13 cellular contexts compared by ENCODE assay signal in genomic region chr4:138911903-138912713, GRCh38.
DNase-seq lines count a peak whose midpoint lies in the region; ATAC-seq and TF ChIP-seq lines count a peak whose summit lies in the region.
"Had no signal": no experiment of that assay in that cellular context is flagged by ENCODE, and none has a peak within 500 bp of the region (broad histone marks: within the 10 kb centered on the region; RNA-seq: fewer than 3 reads in every experiment).

No MANE protein-coding gene starts in this region.

- peaks cover 39% of the 10 kb centered on the region for H3K4me1 Mint-ChIP-seq in neural progenitor cell
- H3K4me1 Mint-ChIP-seq in CD4-positive, alpha-beta T cell (ENCODE audit: low read depth) = no peaks in the 10 kb centered on the region
- H3K4me1 Mint-ChIP-seq: activated T-helper 17 cell treated with anti-CD3 and anti-CD28 coated beads, Interleukin-2, amount 50 U/mL, for 72 hours; natural killer cell had no signal

- TF ChIP-seq CTCF in mammary epithelial cell (conservative IDR thresholded peaks at IDR 0.05 in 1 of 2, IDR thresholded peaks at IDR 0.05 in 1 of 2; ENCODE audit: extremely low read depth in 1 of 2, insufficient read depth in 1 of 2, low read depth in 1 of 2, low read length in 2 of 2) (no peak), neural progenitor cell (IDR thresholded peaks at IDR 0.05) (no peak)
- TF ChIP-seq CTCF in CD4-positive, alpha-beta T cell (IDR thresholded peaks at IDR 0.05) = no peak

- H3K4me3 ChIP-seq in mammary epithelial cell (replicated peaks in 1 of 3; ENCODE audit: insufficient read depth in 1 of 3, low read depth in 2 of 3, low read length in 3 of 3) (no peak overlapping the region), neural progenitor cell (no peak overlapping the region)

- DNase-seq in DMS53 treated with DMSO at 0.1 percent for 48 hours (lab: John Stamatoyannopoulos, UW; ENCODE audit: unreplicated experiment) (peak; percentile 81), NCI-H2107 treated with DMSO at 0.1 percent for 48 hours (lab: John Stamatoyannopoulos, UW; ENCODE audit: unreplicated experiment) (peak; percentile 68), mammary epithelial cell (peak; percentile 14), neural progenitor cell (ENCODE audit: low spot score) (no peak), GM19238 (ENCODE audit: insufficient read length, low spot score) (no peak)
- no peak for DNase-seq in CD4-positive, alpha-beta T cell
- DNase-seq: natural killer cell; stimulated activated CD4-positive, alpha-beta T cell treated with anti-CD3 and anti-CD28 coated beads, Interleukin-4, amount 100 ng/mL, for 1 hour had no signal

- POLR2A ChIA-PET in CD4-positive, alpha-beta T cell (lab: Charles Lee) = no interaction called here

- H3K79me2 ChIP-seq in mammary epithelial cell (ENCODE audit: insufficient read depth, low read length) (no peaks in the 10 kb centered on the region), neural progenitor cell (ENCODE audit: low read depth) (no peaks in the 10 kb centered on the region)

- H3K27me3 ChIP-seq in mammary epithelial cell (ENCODE audit: insufficient read depth, low read length) (no peaks in the 10 kb centered on the region), neural progenitor cell (peaks cover 69% of the 10 kb centered on the region)
- H3K27me3 ChIP-seq in CD4-positive, alpha-beta T cell (ENCODE audit: control insufficient read depth, insufficient read depth, low read length) = no peaks in the 10 kb centered on the region

- H3F3A ChIP-seq in neural progenitor cell (ENCODE audit: low read depth) = peaks cover 8% of the 10 kb centered on the region

- ATAC-seq in GM18868 (IDR thresholded peaks at IDR 0.05; ENCODE audit: unreplicated experiment) (no peak), GM21529 (IDR thresholded peaks at IDR 0.05; ENCODE audit: unreplicated experiment) (no peak)
- ATAC-seq in CD4-positive, alpha-beta T cell (ENCODE audit: poor library complexity) = no peak
- ATAC-seq: activated T-helper 17 cell treated with anti-CD3 and anti-CD28 coated beads, Interleukin-2, amount 50 U/mL, for 72 hours; natural killer cell had no signal

- H2AFZ ChIP-seq in mammary epithelial cell (ENCODE audit: low read depth, low read length) = no peak overlapping the region
- H2AFZ ChIP-seq in neural progenitor cell (replicated peaks) = no peak overlapping the region

- CTCF ChIA-PET in mammary epithelial cell (lab: Charles Lee; ENCODE audit: low non-redundant PET) = no interaction called here
- CTCF ChIA-PET in CD4-positive, alpha-beta T cell (lab: Charles Lee) = no interaction called here

- H3K27me3 Mint-ChIP-seq in neural progenitor cell (ENCODE audit: insufficient read depth, low read depth) = peaks cover 6% of the 10 kb centered on the region
- H3K27me3 Mint-ChIP-seq in CD4-positive, alpha-beta T cell = no peaks in the 10 kb centered on the region
- H3K27me3 Mint-ChIP-seq: activated T-helper 17 cell treated with anti-CD3 and anti-CD28 coated beads, Interleukin-2, amount 50 U/mL, for 72 hours had no signal

- H3K36me3 ChIP-seq in mammary epithelial cell (ENCODE audit: insufficient read depth, low read length) (no peaks in the 10 kb centered on the region), neural progenitor cell (no peaks in the 10 kb centered on the region)

- no peaks in the 10 kb centered on the region for H3K36me3 Mint-ChIP-seq in neural progenitor cell
- H3K36me3 Mint-ChIP-seq in CD4-positive, alpha-beta T cell (ENCODE audit: low read depth) = no peaks in the 10 kb centered on the region
- H3K36me3 Mint-ChIP-seq: natural killer cell, WTC11 had no signal

- no peaks in the 10 kb centered on the region for H4K20me1 ChIP-seq in mammary epithelial cell (ENCODE audit: insufficient read depth, low read length)
- H4K20me1 ChIP-seq in neural progenitor cell (ENCODE audit: low read depth) = no peaks in the 10 kb centered on the region

- H3K27ac Mint-ChIP-seq in neural progenitor cell = peak overlapping the region; percentile 31
- no peak overlapping the region for H3K27ac Mint-ChIP-seq in CD4-positive, alpha-beta T cell
- H3K27ac Mint-ChIP-seq: activated T-helper 17 cell treated with anti-CD3 and anti-CD28 coated beads, Interleukin-2, amount 50 U/mL, for 72 hours; IgD-negative memory B cell; natural killer cell; WTC11 had no signal

- intact Hi-C loops in mammary epithelial cell (cut with micrococcal nuclease) = no loop called here
- intact Hi-C loops in CD4-positive, alpha-beta T cell (cut with DNase I, micrococcal nuclease) = no loop called here

- no peak overlapping the region for H3K4me3 Mint-ChIP-seq in neural progenitor cell
- no peak overlapping the region for H3K4me3 Mint-ChIP-seq in CD4-positive, alpha-beta T cell
- H3K4me3 Mint-ChIP-seq: activated T-helper 17 cell treated with anti-CD3 and anti-CD28 coated beads, Interleukin-2, amount 50 U/mL, for 72 hours; IgD-negative memory B cell; natural killer cell; WTC11 had no signal

- in situ Hi-C loops in mammary epithelial cell (cut with MboI; ENCODE audit: low sequenced_read_pairs in 2 of 2) = no loop called here

- H3K27ac ChIP-seq in mammary epithelial cell (ENCODE audit: insufficient read depth, low read depth, low read length) (no peak overlapping the region), neural progenitor cell (no peak overlapping the region)
- H3K27ac ChIP-seq in CD4-positive, alpha-beta T cell (ENCODE audit: low read depth, low read length) = no peak overlapping the region

- H3K9me3 Mint-ChIP-seq in neural progenitor cell = no peaks in the 10 kb centered on the region
- no peaks in the 10 kb centered on the region for H3K9me3 Mint-ChIP-seq in CD4-positive, alpha-beta T cell
- H3K9me3 Mint-ChIP-seq: activated T-helper 17 cell treated with anti-CD3 and anti-CD28 coated beads, Interleukin-2, amount 50 U/mL, for 72 hours; IgD-negative memory B cell; natural killer cell; WTC11 had no signal

- no peak overlapping the region for H3K4me2 ChIP-seq in mammary epithelial cell (ENCODE audit: insufficient read depth, low read depth, low read length)
- H3K4me2 ChIP-seq in neural progenitor cell = no peak overlapping the region

- no TSS peak for BruUV-seq in mammary epithelial cell (replicated peaks; lab: Mats Ljungman, UMichigan)

- H3K9me3 ChIP-seq in mammary epithelial cell (replicated peaks; ENCODE audit: insufficient read depth, low read length) (no peaks in the 10 kb centered on the region), neural progenitor cell (ENCODE audit: low read depth) (no peaks in the 10 kb centered on the region)
- no peaks in the 10 kb centered on the region for H3K9me3 ChIP-seq in CD4-positive, alpha-beta T cell (ENCODE audit: control insufficient read depth, low read length)

- peaks cover 16% of the 10 kb centered on the region for H3K4me1 ChIP-seq in mammary epithelial cell (ENCODE audit: insufficient read depth, low read length)
- peaks cover 15% of the 10 kb centered on the region for H3K4me1 ChIP-seq in neural progenitor cell

- WGBS in mammary epithelial cell (ENCODE audit: low coverage, missing lambda C conversion rate) = 47% methylated on average over 9 of the region's 9 CpGs

- dilution Hi-C loops in mammary epithelial cell (cut with HindIII; ENCODE audit: low sequenced_read_pairs) = loop anchor here (25.0 kb wide), 1 partner anchor 325 kb away; no protein-coding TSS in a partner anchor

- H3K9ac ChIP-seq in mammary epithelial cell (ENCODE audit: insufficient read depth, low read length) = no peak overlapping the region
- no peak overlapping the region for H3K9ac ChIP-seq in neural progenitor cell

Comparison
In these comparisons a context has a peak if more than half of its experiments do, and no peak if none do; other contexts are left out.
1. DNase-seq: peak in DMS53 treated with DMSO at 0.1 percent for 48 hours (single experiment), NCI-H2107 treated with DMSO at 0.1 percent for 48 hours (single experiment) and mammary epithelial cell (single experiment); none in neural progenitor cell (single experiment), GM19238 (single experiment) and CD4-positive, alpha-beta T cell (0 of 10).